ENCODE assay signal across 11 cellular contexts in genomic region chr6:56689114-56689513, GRCh38. TPM values are rescaled to one million over a fixed set of nuclear protein-coding genes. Genes with fewer than 3 reads are reported as not detected.
DNase-seq lines count a peak whose midpoint lies in the region; ATAC-seq and TF ChIP-seq lines count a peak whose summit lies in the region.
"Had no signal": no experiment of that assay in that cellular context is flagged by ENCODE, and none has a peak within 500 bp of the region (broad histone marks: within the 10 kb centered on the region; RNA-seq: fewer than 3 reads in every experiment).

No MANE protein-coding gene starts in this region.

- peak; percentile 29 for DNase-seq in LHCN-M2 (ENCODE audit: low read depth)
- DNase-seq in myocyte (ENCODE audit: low read depth), result peak; percentile 54
- no peak for DNase-seq in body of pancreas
- DNase-seq in NCI-H187 (lab: John Stamatoyannopoulos, UW), result no peak
- DNase-seq: DMS79, NCI-H510A treated with DMSO at 0.1 percent for 48 hours had no signal

- H3K36me3 ChIP-seq in body of pancreas (replicated peaks in 1 of 2; ENCODE audit: insufficient read depth in 1 of 2, low read depth in 2 of 2), result no peaks in the 10 kb centered on the region

- no peak overlapping the region for H3K4me3 ChIP-seq in body of pancreas
- H3K4me3 ChIP-seq: skin epidermis had no signal

- H3K9me3 ChIP-seq in body of pancreas, result no peaks in the 10 kb centered on the region

- WGBS in body of pancreas, 2 donors, result 52 to 63% methylated on average over 3 of the region's 3 CpGs

- no peak for TF ChIP-seq POLR2A in body of pancreas (IDR thresholded peaks at IDR 0.05)

- TF ChIP-seq CTCF in body of pancreas (IDR thresholded peaks at IDR 0.05), result no peak

- peak; percentile 80 for ATAC-seq in GM18909 (IDR thresholded peaks at IDR 0.05; ENCODE audit: poor library complexity, unreplicated experiment)
- ATAC-seq in HG02571 (IDR thresholded peaks at IDR 0.05; ENCODE audit: unreplicated experiment), result peak; percentile 91
- no peak for ATAC-seq in HG02840 (IDR thresholded peaks at IDR 0.05; ENCODE audit: low FRiP score, unreplicated experiment)
- ATAC-seq in HG03139 (IDR thresholded peaks at IDR 0.05; ENCODE audit: unreplicated experiment), result no peak
- no peak for ATAC-seq in body of pancreas

- peaks cover 11% of the 10 kb centered on the region for H3K4me1 ChIP-seq in body of pancreas

- no peaks in the 10 kb centered on the region for H3K27me3 ChIP-seq in body of pancreas

- intact Hi-C loops in body of pancreas (cut with DNase I), result no loop called here

- peak overlapping the region in 2 of 4 donors; percentile 24 to 26 for H3K27ac ChIP-seq in body of pancreas

RNA-seq across cellular contexts. Expression of gene DST, which starts 46.4 kb away (rescaled TPM):
- 210 and 230 TPM in 2 replicates for total RNA-seq in LHCN-M2 (2014; rRNA removed)
- 67.5 TPM for polyA plus RNA-seq in LHCN-M2 (2012)
- total RNA-seq in myocyte, result 398 and 500 TPM in 2 replicates
- 126 TPM for polyA plus RNA-seq in myocyte (2012)
- total RNA-seq in body of pancreas, result 100 to 1,000 TPM; 105 to 117 TPM

Comparison
In these comparisons a context has a peak if more than half of its experiments do, and no peak if none do; other contexts are left out.
1. ATAC-seq: peak in GM18909 (single experiment) and HG02571 (single experiment); none in HG02840 (single experiment), HG03139 (single experiment) and body of pancreas (single experiment).
2. DNase-seq: peak in LHCN-M2 (single experiment) and myocyte (single experiment); none in body of pancreas (0 of 4) and NCI-H187 (0 of 2).